ENCODE assay signal across 24 cellular contexts in genomic region chr13:95193509-95194230, GRCh38.
DNase-seq lines count a peak whose midpoint lies in the region; ATAC-seq, FAIRE-seq and TF ChIP-seq lines count a peak whose summit lies in the region.
"Had no signal": no experiment of that assay in that cellular context is flagged by ENCODE, and none has a peak within 500 bp of the region (broad histone marks: within the 10 kb centered on the region; RNA-seq: fewer than 3 reads in every experiment).

No MANE protein-coding gene starts in this region.

- TF ChIP-seq CTCF in C4-2B (conservative IDR thresholded peaks at IDR 0.05), result no peak
- no peak for TF ChIP-seq CTCF in HepG2 (CRISPR knock-in tag; IDR thresholded peaks at IDR 0.05)
- no peak for TF ChIP-seq CTCF in gastrocnemius medialis (IDR thresholded peaks at IDR 0.05 in 4 of 5, conservative IDR thresholded peaks at IDR 0.05 in 1 of 5)

- WGBS in HepG2 (ENCODE audit: low lambda C conversion rate), result 83% methylated on average over 8 of the region's 13 CpGs

- intact Hi-C loops in HepG2 (cut with micrococcal nuclease; ENCODE audit: unreplicated experiment), result loop anchor here (2.0 kb wide), 1 partner anchor 77 kb away; no protein-coding TSS in a partner anchor
- intact Hi-C loops in gastrocnemius medialis (cut with DNase I; ENCODE audit: low total_unique reads), result loop anchor here (2.0 to 10.0 kb wide), 2 partner anchors 103 to 641 kb away; no protein-coding TSS in a partner anchor
- intact Hi-C loops in sciatic nerve (cut with DNase I), result no loop called here

- no peak overlapping the region for H3K4me2 ChIP-seq in HepG2 (ENCODE audit: low read depth, low read length)

- BruUV-seq in HepG2 (replicated peaks; lab: Mats Ljungman, UMichigan), result no TSS peak

- H3K4me3 ChIP-seq in HepG2 (replicated peaks in 1 of 3; ENCODE audit: insufficient read depth in 1 of 3, low read depth in 2 of 3, low read length in 3 of 3), result no peak overlapping the region
- no peak overlapping the region for H3K4me3 ChIP-seq in gastrocnemius medialis
- H3K4me3 ChIP-seq: adrenal gland, heart right ventricle had no signal

- no peaks in the 10 kb centered on the region for H3K79me2 ChIP-seq in HepG2 (ENCODE audit: insufficient read depth, low read length)

- no peak overlapping the region for H2AFZ ChIP-seq in HepG2 (ENCODE audit: low read length)

- no peaks in the 10 kb centered on the region for H4K20me1 ChIP-seq in HepG2 (ENCODE audit: insufficient read depth, low read length)

- no peak for TF ChIP-seq RAD21 in HepG2 (CRISPR knock-in tag; IDR thresholded peaks at IDR 0.05)

- H3K9me3 ChIP-seq in HepG2 (ENCODE audit: low read length), result no peaks in the 10 kb centered on the region
- H3K9me3 ChIP-seq in gastrocnemius medialis, result no peaks in the 10 kb centered on the region
- H3K9me3 ChIP-seq: adrenal gland had no signal

- H3K27me3 ChIP-seq in HepG2 (ENCODE audit: control insufficient read depth in 1 of 2, insufficient read depth in 2 of 2, low read length in 2 of 2) (no peaks in the 10 kb centered on the region), gastrocnemius medialis (no peaks in the 10 kb centered on the region)
- H3K27me3 ChIP-seq: adrenal gland, heart right ventricle had no signal

- no peak; the same call in 2 of the 3 replicates for ATAC-seq in HepG2
- ATAC-seq in gastrocnemius medialis, result no peak
- ATAC-seq in sciatic nerve, result no peak
- ATAC-seq: HCT116, heart right ventricle, SK-N-SH treated with all-trans-retinoic acid at 6 μM for 48 hours had no signal

- H3K4me1 ChIP-seq in HepG2 (ENCODE audit: insufficient read depth, low read length) (0 out of 2 replicates have a peak, but pooled peaks cover 10% of the 10 kb centered on the region), gastrocnemius medialis (peaks cover 10 to 18% of the 10 kb centered on the region in 2 donors)
- H3K4me1 ChIP-seq: adrenal gland had no signal

- DNase-seq in NCI-H2171 (lab: John Stamatoyannopoulos, UW), result peak; percentile 16
- DNase-seq in HepG2 (ENCODE audit: low spot score), result peak; percentile 8
- DNase-seq in gastrocnemius medialis, result no peak
- DNase-seq in sciatic nerve (ENCODE audit: low spot score), result no peak
- DNase-seq in NCI-H1048 (lab: John Stamatoyannopoulos, UW), result no peak
- DNase-seq in activated CD4-positive, alpha-beta T cell treated with anti-CD3 and anti-CD28 coated beads for 4 hours, result no peak
- DNase-seq: activated CD4-positive, CD25-positive, alpha-beta regulatory T cell; activated naive CD4-positive, alpha-beta T cell treated with anti-CD3 and anti-CD28 coated beads for 36 hours; adrenal gland; DMS79 treated with DMSO at 0.1 percent for 48 hours; GDM1; heart right ventricle; NCI-H1092 treated with DMSO at 0.1 percent for 48 hours; NCI-H187; NCI-H345; NCI-H748 treated with DMSO at 0.1 percent for 48 hours; nephron progenitor cell; Right ventricle myocardium superior; stimulated activated CD4-positive, alpha-beta T cell treated with anti-CD3 and anti-CD28 coated beads, Interleukin-1b, Interleukin-23, amount 100 ng/mL, for 48 hours had no signal

- TF ChIP-seq EP300 in HepG2 (IDR thresholded peaks at IDR 0.05; ENCODE audit: low read depth in 2 of 2, low read length in 2 of 2) (no peak), HepG2 (CRISPR knock-in tag; IDR thresholded peaks at IDR 0.05; ENCODE audit: borderline replicate concordance) (no peak)

- CTCF ChIA-PET in HepG2 (lab: Yijun Ruan, JAX; ENCODE audit: low intra/inter-chr PET ratio, low total read pairs), result no interaction called here

- H3K9ac ChIP-seq in HepG2 (ENCODE audit: insufficient read depth, low read depth, low read length), result no peak overlapping the region

- H3K36me3 ChIP-seq in HepG2 (replicated peaks in 1 of 2; ENCODE audit: control insufficient read depth in 1 of 2, insufficient read depth in 2 of 2, low read length in 2 of 2) (no peaks in the 10 kb centered on the region; a peak in 1 of 5 replicates), gastrocnemius medialis (no peaks in the 10 kb centered on the region)
- H3K36me3 ChIP-seq: adrenal gland had no signal

- POLR2A ChIA-PET in HepG2 (lab: Yijun Ruan, JAX), result no interaction called here

- TF ChIP-seq POLR2A in HepG2 (IDR thresholded peaks at IDR 0.05; ENCODE audit: insufficient read depth in 1 of 2, low read depth in 2 of 2, low read length in 2 of 2) (no peak), gastrocnemius medialis (IDR thresholded peaks at IDR 0.05) (no peak)

- H3K27ac ChIP-seq in C4-2B (peak overlapping the region; percentile 54), HepG2 (ENCODE audit: extremely low read length, insufficient read depth, low read length) (peak overlapping the region; percentile 20), gastrocnemius medialis (peak overlapping the region in 3 of 4 donors; percentile 43 to 70 (median 61))
- H3K27ac ChIP-seq: adrenal gland, heart right ventricle had no signal

- in situ Hi-C loops in HepG2 (cut with HindIII; ENCODE audit: extremely low pct_ligation_motif_present, low pct_unique_long_range_greater_than_20kb) (loop anchor here (5.0 to 25.0 kb wide), 4 partner anchors 101 to 1769 kb away; no protein-coding TSS in a partner anchor), gastrocnemius medialis (cut with MboI; ENCODE audit: low sequenced_read_pairs in 4 of 4) (loop anchor here in 3 of 4 donors (5.0 to 10.0 kb wide), 3 partner anchors 101 to 214 kb away; no protein-coding TSS in a partner anchor)

- FAIRE-seq in HepG2 (lab: Jason Lieb, UNC), result no peak
- FAIRE-seq: keratinocyte, TTC549 had no signal

TF ChIP-seq in HepG2, 621 proteins besides CTCF, POLR2A, EP300 and RAD21:
- TF ChIP-seq CEBPG (CRISPR knock-in tag; IDR thresholded peaks at IDR 0.05) (0 out of 2 replicates have a peak, but pooled peaks have one; percentile 24), ZNF597 (CRISPR knock-in tag; IDR thresholded peaks at IDR 0.05) (no peak), CEBPB (IDR thresholded peaks at IDR 0.05; ENCODE audit: borderline replicate concordance, low read depth, low read length) (peak; percentile 79)

Comparison
In these comparisons a context has a peak if more than half of its experiments do, and no peak if none do; other contexts are left out.
1. DNase-seq: peak in NCI-H2171 (single experiment) and HepG2 (single experiment); none in gastrocnemius medialis (0 of 2), sciatic nerve (single experiment), NCI-H1048 (single experiment) and activated CD4-positive, alpha-beta T cell treated with anti-CD3 and anti-CD28 coated beads for 4 hours (0 of 2).
2. Peak in every context shown above with its lines, with median percentiles within 50 percentile points of each other: H3K27ac ChIP-seq.